ENCODE assay signal across 1 cellular context in the genomic region with DNA sequence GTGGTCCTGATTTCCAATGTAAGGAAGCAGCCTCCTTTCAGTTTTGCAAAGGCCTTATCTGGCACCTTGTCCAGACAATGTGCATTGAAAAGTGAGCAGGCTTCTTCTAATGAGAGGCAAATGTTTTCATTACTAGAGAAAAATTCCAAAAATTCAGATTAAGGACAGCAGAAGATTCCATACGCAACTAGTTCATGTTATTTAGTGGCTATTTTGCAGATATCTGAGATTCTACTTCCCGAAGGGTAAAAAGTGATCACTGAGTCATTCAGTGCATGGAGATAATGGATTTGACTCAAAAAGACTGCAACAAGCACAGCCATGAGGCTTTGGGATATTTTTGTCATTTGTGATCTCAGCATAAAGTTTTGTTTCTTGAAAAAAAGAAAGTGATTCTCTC.
TF ChIP-seq lines count a peak whose summit lies in the region.

No MANE protein-coding gene starts in this region.

TF ChIP-seq in IMR-90, 13 proteins besides CTCF, POLR2A, EP300 and RAD21 (continued from another document):
- TF ChIP-seq, protein P1, sequence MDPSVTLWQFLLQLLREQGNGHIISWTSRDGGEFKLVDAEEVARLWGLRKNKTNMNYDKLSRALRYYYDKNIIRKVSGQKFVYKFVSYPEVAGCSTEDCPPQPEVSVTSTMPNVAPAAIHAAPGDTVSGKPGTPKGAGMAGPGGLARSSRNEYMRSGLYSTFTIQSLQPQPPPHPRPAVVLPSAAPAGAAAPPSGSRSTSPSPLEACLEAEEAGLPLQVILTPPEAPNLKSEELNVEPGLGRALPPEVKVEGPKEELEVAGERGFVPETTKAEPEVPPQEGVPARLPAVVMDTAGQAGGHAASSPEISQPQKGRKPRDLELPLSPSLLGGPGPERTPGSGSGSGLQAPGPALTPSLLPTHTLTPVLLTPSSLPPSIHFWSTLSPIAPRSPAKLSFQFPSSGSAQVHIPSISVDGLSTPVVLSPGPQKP (IDR thresholded peaks at IDR 0.05; ENCODE audit: borderline replicate concordance, low read depth, low read length): no peak
- no peak for TF ChIP-seq MXI1 (IDR thresholded peaks at IDR 0.05; ENCODE audit: borderline replicate concordance, low read depth, low read length)
- no peak for TF ChIP-seq RFX5 (IDR thresholded peaks at IDR 0.05; ENCODE audit: low read depth, low read length)
- TF ChIP-seq MAZ (IDR thresholded peaks at IDR 0.05; ENCODE audit: borderline replicate concordance, low read depth, low read length): no peak
- no peak for TF ChIP-seq FOS (IDR thresholded peaks at IDR 0.05; ENCODE audit: low read depth, low read length)
- TF ChIP-seq, protein P2, sequence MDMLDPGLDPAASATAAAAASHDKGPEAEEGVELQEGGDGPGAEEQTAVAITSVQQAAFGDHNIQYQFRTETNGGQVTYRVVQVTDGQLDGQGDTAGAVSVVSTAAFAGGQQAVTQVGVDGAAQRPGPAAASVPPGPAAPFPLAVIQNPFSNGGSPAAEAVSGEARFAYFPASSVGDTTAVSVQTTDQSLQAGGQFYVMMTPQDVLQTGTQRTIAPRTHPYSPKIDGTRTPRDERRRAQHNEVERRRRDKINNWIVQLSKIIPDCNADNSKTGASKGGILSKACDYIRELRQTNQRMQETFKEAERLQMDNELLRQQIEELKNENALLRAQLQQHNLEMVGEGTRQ (IDR thresholded peaks at IDR 0.05; ENCODE audit: low read depth, low read length): no peak
- TF ChIP-seq RCOR1 (IDR thresholded peaks at IDR 0.05; ENCODE audit: insufficient replicate concordance, low read length): no peak
- TF ChIP-seq CEBPB (IDR thresholded peaks at IDR 0.05; ENCODE audit: low read depth, low read length): no peak
- no peak for TF ChIP-seq MAFK (IDR thresholded peaks at IDR 0.05; ENCODE audit: low read depth, low read length)
- TF ChIP-seq NFE2L2 (IDR thresholded peaks at IDR 0.05; ENCODE audit: low read depth, low read length): no peak
